ENCODE assay signal across 8 cellular contexts in the genomic region with DNA sequence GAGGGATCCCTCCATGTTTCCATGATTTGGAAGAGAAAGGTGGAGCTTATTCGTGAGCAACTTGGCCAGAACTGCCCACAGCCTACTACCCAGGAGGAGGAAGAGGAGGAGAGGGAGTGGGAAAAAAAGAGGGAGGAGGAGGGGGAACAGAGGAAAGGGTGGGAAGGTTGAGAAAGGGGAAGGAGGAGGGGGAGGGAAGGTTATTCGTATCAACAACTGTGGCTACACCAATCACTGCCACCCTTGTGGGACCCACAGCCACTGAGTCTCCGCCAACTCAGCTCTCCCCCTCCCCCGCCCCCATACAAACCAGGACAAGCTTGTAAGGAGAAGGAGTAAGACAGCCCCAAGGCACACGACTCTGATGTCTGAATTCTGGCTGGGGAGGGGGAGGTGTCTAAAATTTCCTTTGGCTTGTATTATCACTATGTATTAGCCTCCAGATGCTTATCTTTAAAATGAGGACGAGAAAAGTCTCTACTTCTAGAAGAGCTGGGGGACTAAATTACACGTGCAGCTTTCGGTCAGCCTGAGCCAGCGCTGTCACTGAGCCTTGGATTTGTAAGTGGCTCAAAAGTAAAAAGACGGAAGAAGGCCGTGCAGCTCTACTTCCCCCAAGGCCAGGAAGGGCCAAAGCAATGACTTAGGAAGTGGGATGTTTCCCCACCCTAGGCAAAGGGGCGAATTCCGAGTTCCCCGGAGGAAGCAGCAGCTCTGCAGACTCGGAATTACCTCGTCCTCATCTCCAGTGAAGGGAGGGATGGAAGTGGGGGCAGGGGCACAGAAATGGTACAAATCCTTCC. TPM values are rescaled to one million over a fixed set of nuclear protein-coding genes. Genes with fewer than 3 reads are reported as not detected.
DNase-seq lines count a peak whose midpoint lies in the region; ATAC-seq and TF ChIP-seq lines count a peak whose summit lies in the region.

No MANE protein-coding gene starts in this region.

- CTCF ChIA-PET in OCI-LY7 (lab: Charles Lee; ENCODE audit: unreplicated experiment) = interaction anchor here (0.6 to 1.0 kb wide), 2 partner anchors 11 to 80 kb away, joined by 3 to 10 read pairs; no protein-coding TSS in a partner anchor

- peak overlapping the region; percentile 98 for H3K4me2 ChIP-seq in OCI-LY7 (ENCODE audit: low read length)

- peak overlapping the region; percentile 81 to 96 (median 87) for H3K9ac ChIP-seq in subcutaneous abdominal adipose tissue (ENCODE audit: low read length in 5 of 5)

- intact Hi-C loops in OCI-LY7 (cut with micrococcal nuclease; ENCODE audit: unreplicated experiment) (loop anchor here (2.0 kb wide), 1 partner anchor 67 kb away; no protein-coding TSS in a partner anchor), breast epithelium (cut with DNase I; ENCODE audit: low total_unique reads) (loop anchor here (5.0 kb wide), 1 partner anchor 65 kb away; a partner anchor contains a TSS), posterior cingulate gyrus (cut with DNase I) (loop anchor here (2.0 kb wide), 1 partner anchor 19 kb away; no protein-coding TSS in a partner anchor)

- H3K9me3 ChIP-seq in OCI-LY7 (ENCODE audit: low read length) (no peaks in the 10 kb centered on the region), breast epithelium (no peaks in the 10 kb centered on the region), subcutaneous abdominal adipose tissue (ENCODE audit: control insufficient read depth in 5 of 5, low read length in 5 of 5) (no peaks in the 10 kb centered on the region)

- H3K4me3 ChIP-seq in GM06990 (replicated peaks; ENCODE audit: low read depth, low read length) (peak overlapping the region; percentile 74), OCI-LY7 (ENCODE audit: low read depth, low read length, poor library complexity, severe bottlenecking) (peak overlapping the region; percentile 91), breast epithelium (peak overlapping the region; percentile 69 to 98 (median 91)), subcutaneous abdominal adipose tissue (ENCODE audit: low read depth in 1 of 5, low read length in 5 of 5) (peak overlapping the region; percentile 84 to 98 (median 93))

- no peak for ATAC-seq in HG03442 (IDR thresholded peaks at IDR 0.05; ENCODE audit: unreplicated experiment)

- peaks cover 58% of the 10 kb centered on the region for H3K79me2 ChIP-seq in OCI-LY7 (ENCODE audit: insufficient read depth, low read depth, low read length)

- no peak for TF ChIP-seq POLR2A in breast epithelium (IDR thresholded peaks at IDR 0.05)

- H3K36me3 ChIP-seq in GM06990 (ENCODE audit: control insufficient read depth, insufficient read depth, low read length) (peaks cover 8% of the 10 kb centered on the region), OCI-LY7 (ENCODE audit: insufficient read depth, low read length) (peaks cover 30% of the 10 kb centered on the region), breast epithelium (no peaks in the 10 kb centered on the region), subcutaneous abdominal adipose tissue (ENCODE audit: control insufficient read depth in 5 of 5, insufficient read depth in 5 of 5, low read length in 5 of 5) (peaks cover 0 to 8% (median 0%) of the 10 kb centered on the region in 5 donors)

- H2AFZ ChIP-seq in OCI-LY7 (ENCODE audit: low read length) = no peak overlapping the region; the same call in 1 of the 2 replicates

- H3K4me1 ChIP-seq in OCI-LY7 (ENCODE audit: insufficient read depth, low read length, poor library complexity, severe bottlenecking) = peaks cover 44% of the 10 kb centered on the region
- peaks cover 3 to 25% of the 10 kb centered on the region in 2 donors for H3K4me1 ChIP-seq in breast epithelium
- H3K4me1 ChIP-seq in subcutaneous abdominal adipose tissue (ENCODE audit: control insufficient read depth in 5 of 5, insufficient read depth in 5 of 5, low read length in 5 of 5) = peaks cover 20 to 71% (median 64%) of the 10 kb centered on the region in 5 donors

- DNase-seq in GM06990 (ENCODE audit: extremely low read depth, insufficient read length) = no peak
- peak; percentile 43 for DNase-seq in OCI-LY7 (ENCODE audit: low spot score)
- no peak for DNase-seq in breast epithelium (ENCODE audit: low spot score in 2 of 2)
- DNase-seq in left kidney (ENCODE audit: low read depth, low spot score) = peak; percentile 63
- no peak for DNase-seq in posterior cingulate gyrus
- no peak for DNase-seq in NCI-H2171 (lab: John Stamatoyannopoulos, UW)

- H3K27ac ChIP-seq in OCI-LY7 (ENCODE audit: low read depth, low read length, poor library complexity, severe bottlenecking) (peak overlapping the region; percentile 39), breast epithelium (peak overlapping the region; percentile 79 to 91), subcutaneous abdominal adipose tissue (ENCODE audit: low read depth, low read length) (peak overlapping the region; percentile 86)

- TF ChIP-seq CTCF in GM06990 (IDR thresholded peaks at IDR 0.05; ENCODE audit: insufficient read depth, low read length, poor library complexity, severe bottlenecking) (no peak), OCI-LY7 (conservative IDR thresholded peaks at IDR 0.05; ENCODE audit: low read length) (no peak), breast epithelium (IDR thresholded peaks at IDR 0.05) (no peak)

- H3K27me3 ChIP-seq in GM06990 (replicated peaks; ENCODE audit: control insufficient read depth, insufficient read depth, low read length) (no peaks in the 10 kb centered on the region), breast epithelium (no peaks in the 10 kb centered on the region), subcutaneous abdominal adipose tissue (ENCODE audit: control insufficient read depth in 5 of 5, insufficient read depth in 4 of 5, low read length in 5 of 5) (peaks cover 0 to 5% (median 0%) of the 10 kb centered on the region in 5 donors)

- peaks cover 47% of the 10 kb centered on the region for H4K20me1 ChIP-seq in OCI-LY7 (ENCODE audit: insufficient read depth, low read length)

- no peaks in the 10 kb centered on the region for H3K9me2 ChIP-seq in OCI-LY7 (ENCODE audit: insufficient read depth, low read length)

- POLR2A ChIA-PET in OCI-LY7 (lab: Charles Lee) = interaction anchor here (0.6 to 2.2 kb wide), 7 partner anchors 9 to 964 kb away, joined by 3 to 13 read pairs (median 5); no protein-coding TSS in a partner anchor

- BruUV-seq in OCI-LY7 (replicated peaks; lab: Mats Ljungman, UMichigan) = no TSS peak

RNA-seq across cellular contexts. Expression of a gene that starts 1.0 kb away (rescaled TPM):
- total RNA-seq in OCI-LY7 (2014; rRNA removed; shearing (Covaris generic)) = 83.2 and 99.0 TPM in 2 replicates
- total RNA-seq in OCI-LY7 (2022) (218 and 230 TPM in 2 replicates), breast epithelium (100 to 1,000 TPM; 115 to 191 (median 128) TPM)

Comparison
In these comparisons a context has a peak if more than half of its experiments do, and no peak if none do; other contexts are left out.
1. DNase-seq: peak in OCI-LY7 (single experiment) and left kidney (single experiment); none in GM06990 (single experiment), breast epithelium (0 of 2), posterior cingulate gyrus (0 of 10) and NCI-H2171 (single experiment).
2. Peak in every context shown above with its lines, with median percentiles within 50 percentile points of each other: H3K4me3 ChIP-seq and H3K27ac ChIP-seq.